Comparison of ENCODE assay signal across 8 cellular contexts in the genomic region with DNA sequence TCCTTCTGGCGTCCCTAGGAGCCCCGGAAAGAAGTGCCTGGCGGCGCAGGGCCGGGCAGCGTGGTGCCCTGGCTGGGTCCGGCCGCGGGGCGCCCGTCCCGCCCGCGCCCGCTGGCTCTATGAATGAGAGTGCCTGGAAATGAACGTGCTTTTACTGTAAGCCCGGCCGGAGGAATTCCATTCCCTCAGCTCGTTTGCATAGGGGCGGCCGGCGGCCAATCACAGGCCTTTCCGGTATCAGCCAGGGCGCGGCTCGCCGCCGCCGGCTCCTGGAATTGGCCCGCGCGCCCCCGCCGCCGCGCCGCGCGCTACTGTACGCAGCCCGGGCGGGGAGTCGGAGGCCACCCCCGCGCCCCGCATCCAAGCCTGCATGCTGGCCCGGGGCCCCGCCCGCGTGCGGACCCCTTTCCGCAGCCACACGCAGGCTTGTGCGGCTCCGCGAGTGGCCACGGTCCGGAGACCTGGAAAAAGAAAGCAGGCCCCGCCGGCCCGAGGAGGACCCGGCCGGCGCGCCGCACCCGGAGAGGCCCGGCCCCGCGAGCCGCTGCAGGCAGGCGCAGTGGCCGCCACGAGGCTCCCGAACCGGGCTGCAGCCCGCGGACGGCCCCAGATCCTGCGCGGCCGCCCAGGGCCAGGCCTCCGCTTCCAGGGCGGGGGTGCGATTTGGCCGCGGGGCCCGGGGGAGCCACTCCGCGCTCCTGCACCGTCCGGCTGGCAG.
A peak's percentile ranks its signal among the peaks of the same experiment; 100 is the strongest.
DNase-seq lines count a peak whose midpoint lies in the region; ATAC-seq lines count a peak whose summit lies in the region.

No MANE protein-coding gene starts in this region.

- peaks cover 44% of the 10 kb centered on the region for H3K4me1 Mint-ChIP-seq in activated CD4-positive, alpha-beta memory T cell treated with anti-CD3 and anti-CD28 coated beads, Interleukin-2, amount 10 ng/mL, durations not matched to agents 7 days and 5 days
- H3K4me1 Mint-ChIP-seq in memory B cell: peaks cover 14% of the 10 kb centered on the region

- DNase-seq in CD1c-positive myeloid dendritic cell (ENCODE audit: extremely low spot score) (peak; percentile 96), HK-2 (ENCODE audit: unreplicated experiment) (peak; percentile 89), NCI-H774 (lab: John Stamatoyannopoulos, UW) (peak; percentile 91), memory B cell (ENCODE audit: low spot score in 2 of 2) (peak; percentile 53 to 65)
- peak; percentile 86 for DNase-seq in activated CD4-positive, alpha-beta memory T cell treated with anti-CD3 and anti-CD28 coated beads, Interleukin-2, amount 10 ng/mL, durations not matched to agents 7 days and 5 days
- peak; percentile 53 for DNase-seq in effector CD8-positive, alpha-beta T cell (lab: John Stamatoyannopoulos, UW)
- DNase-seq in stimulated activated CD8-positive, alpha-beta memory T cell treated with anti-CD3 and anti-CD28 coated beads, Interleukin-12 subunit alpha, Interleukin-12 subunit beta, amount 100 ng/mL, for 1 hour (ENCODE audit: low read depth): peak; percentile 51

- peaks cover 2% of the 10 kb centered on the region for H3K27me3 Mint-ChIP-seq in activated CD4-positive, alpha-beta memory T cell treated with anti-CD3 and anti-CD28 coated beads, Interleukin-2, amount 10 ng/mL, durations not matched to agents 7 days and 5 days
- no peaks in the 10 kb centered on the region for H3K27me3 Mint-ChIP-seq in memory B cell

- H3K9me3 Mint-ChIP-seq in activated CD4-positive, alpha-beta memory T cell treated with anti-CD3 and anti-CD28 coated beads, Interleukin-2, amount 10 ng/mL, durations not matched to agents 7 days and 5 days: no peaks in the 10 kb centered on the region
- H3K9me3 Mint-ChIP-seq in memory B cell: no peaks in the 10 kb centered on the region

- CTCF ChIA-PET in activated CD4-positive, alpha-beta memory T cell treated with anti-CD3 and anti-CD28 coated beads, Interleukin-2, amount 10 ng/mL, durations not matched to agents 7 days and 5 days (lab: Charles Lee): interaction anchor here (0.8 to 8.7 kb wide), 21 partner anchors 18 to 511 kb away, joined by 3 to 161 read pairs (median 5); a partner anchor contains a TSS

- H3K36me3 Mint-ChIP-seq in activated CD4-positive, alpha-beta memory T cell treated with anti-CD3 and anti-CD28 coated beads, Interleukin-2, amount 10 ng/mL, durations not matched to agents 7 days and 5 days (ENCODE audit: low read depth): peaks cover 22% of the 10 kb centered on the region
- no peaks in the 10 kb centered on the region for H3K36me3 Mint-ChIP-seq in memory B cell

- H3K27ac Mint-ChIP-seq in activated CD4-positive, alpha-beta memory T cell treated with anti-CD3 and anti-CD28 coated beads, Interleukin-2, amount 10 ng/mL, durations not matched to agents 7 days and 5 days: peak overlapping the region; percentile 98
- H3K27ac Mint-ChIP-seq in memory B cell: peak overlapping the region; percentile 98

- POLR2A ChIA-PET in activated CD4-positive, alpha-beta memory T cell treated with anti-CD3 and anti-CD28 coated beads, Interleukin-2, amount 10 ng/mL, durations not matched to agents 7 days and 5 days (lab: Charles Lee): interaction anchor here (0.7 to 16.0 kb wide), 35 partner anchors 7 to 951 kb away, joined by 3 to 623 read pairs (median 6); a partner anchor contains a TSS

- H3K4me3 Mint-ChIP-seq in activated CD4-positive, alpha-beta memory T cell treated with anti-CD3 and anti-CD28 coated beads, Interleukin-2, amount 10 ng/mL, durations not matched to agents 7 days and 5 days: peak overlapping the region; percentile 90
- peak overlapping the region; percentile 94 for H3K4me3 Mint-ChIP-seq in memory B cell

- ATAC-seq in GM19455 (IDR thresholded peaks at IDR 0.05; ENCODE audit: unreplicated experiment) (peak; percentile 55), memory B cell (ENCODE audit: low read depth) (peak; percentile 44)

Comparison
In these comparisons a context has a peak if more than half of its experiments do, and no peak if none do; other contexts are left out.
1. Peak in every context shown above with its lines: DNase-seq and ATAC-seq.